Comparison of ENCODE assay signal across 1 cellular context in genomic region chr17:45338023-45338781, GRCh38.
TF ChIP-seq lines count a peak whose summit lies in the region.

No MANE protein-coding gene starts in this region.

TF ChIP-seq in H1, 55 proteins besides CTCF, POLR2A, EP300 and RAD21:
- no peak for TF ChIP-seq KDM1A (IDR thresholded peaks at IDR 0.05; ENCODE audit: borderline replicate concordance, low read length)
- no peak for TF ChIP-seq MAFK (IDR thresholded peaks at IDR 0.05; ENCODE audit: low read depth, low read length)
- no peak for TF ChIP-seq EGR1 (IDR thresholded peaks at IDR 0.05; ENCODE audit: borderline replicate concordance, low read depth, low read length)
- no peak for TF ChIP-seq CHD2 (IDR thresholded peaks at IDR 0.05; ENCODE audit: low read length)
- no peak for TF ChIP-seq ATF3 (IDR thresholded peaks at IDR 0.05; ENCODE audit: insufficient read depth, low read depth, low read length)
- no peak for TF ChIP-seq E2F6 (IDR thresholded peaks at IDR 0.05)
- TF ChIP-seq GTF2F1 (IDR thresholded peaks at IDR 0.05; ENCODE audit: borderline replicate concordance, low read depth, low read length): no peak
- no peak for TF ChIP-seq SP4 (IDR thresholded peaks at IDR 0.05; ENCODE audit: low read length)
- TF ChIP-seq SAP30 (IDR thresholded peaks at IDR 0.05; ENCODE audit: insufficient read depth, insufficient replicate concordance, low read length): no peak
- TF ChIP-seq RNF2 (IDR thresholded peaks at IDR 0.05; ENCODE audit: borderline replicate concordance, low read depth, low read length, missing control alignments, poor library complexity, severe bottlenecking): no peak
- TF ChIP-seq CHD1 (IDR thresholded peaks at IDR 0.05; ENCODE audit: low read depth, low read length): no peak
- no peak for TF ChIP-seq TEAD4 (IDR thresholded peaks at IDR 0.05; ENCODE audit: low read depth, low read length)
- no peak for TF ChIP-seq CBX5 (IDR thresholded peaks at IDR 0.05; ENCODE audit: low read depth, low read length)
- no peak for TF ChIP-seq TCF12 (IDR thresholded peaks at IDR 0.05; ENCODE audit: low read depth, low read length)
- TF ChIP-seq POLR2AphosphoS5 (IDR thresholded peaks at IDR 0.05; ENCODE audit: low read depth, low read length): no peak
- TF ChIP-seq CTBP2 (IDR thresholded peaks at IDR 0.05; ENCODE audit: borderline replicate concordance, insufficient read depth, insufficient read length, low read length): no peak
- no peak for TF ChIP-seq SIN3A (conservative IDR thresholded peaks at IDR 0.05 in 1 of 2, IDR thresholded peaks at IDR 0.05 in 1 of 2; ENCODE audit: low read depth in 1 of 2, low read length in 2 of 2)
- no peak for TF ChIP-seq TBP (IDR thresholded peaks at IDR 0.05; ENCODE audit: low read depth, low read length)
TF ChIP-seq in H1: peak in this region for 0.
